15 cellular contexts compared by ENCODE assay signal in genomic region chr3:37182816-37183215, GRCh38. TPM values are rescaled to one million over a fixed set of nuclear protein-coding genes. Genes with fewer than 3 reads are reported as not detected.
DNase-seq lines count a peak whose midpoint lies in the region; ATAC-seq, FAIRE-seq and TF ChIP-seq lines count a peak whose summit lies in the region.
"Had no signal": no experiment of that assay in that cellular context is flagged by ENCODE, and none has a peak within 500 bp of the region (broad histone marks: within the 10 kb centered on the region; RNA-seq: fewer than 3 reads in every experiment).

No MANE protein-coding gene starts in this region.

- POLR2A ChIA-PET in K562 (lab: Yijun Ruan, JAX): interaction anchor here (1.7 kb wide), 1 partner anchor 12 kb away, joined by 6 read pairs; no protein-coding TSS in a partner anchor

- TF ChIP-seq RAD21 in K562 (CRISPR knock-in tag; conservative IDR thresholded peaks at IDR 0.05 in 1 of 2, IDR thresholded peaks at IDR 0.05 in 1 of 2): no peak

- H3K4me3 Mint-ChIP-seq in CD4-positive, CD25-positive, alpha-beta regulatory T cell: no peak overlapping the region
- H3K4me3 Mint-ChIP-seq: activated B cell treated with CpG ODN at 0.5 μM for 24 hours, natural killer cell had no signal

- TF ChIP-seq POLR2A in K562 (conservative IDR thresholded peaks at IDR 0.05) (no peak), stomach (IDR thresholded peaks at IDR 0.05) (no peak)

- in situ Hi-C loops in K562 (cut with MboI): no loop called here

- no peaks in the 10 kb centered on the region for H3K27me3 ChIP-seq in CD4-positive, CD25-positive, alpha-beta regulatory T cell (ENCODE audit: control insufficient read depth, insufficient read depth, low read length)
- no peaks in the 10 kb centered on the region for H3K27me3 ChIP-seq in K562 (ENCODE audit: control insufficient read depth in 2 of 2, insufficient read depth in 2 of 2, low read length in 2 of 2)
- no peaks in the 10 kb centered on the region for H3K27me3 ChIP-seq in layer of hippocampus (ENCODE audit: control insufficient read depth, insufficient read depth, low read length)
- H3K27me3 ChIP-seq in stomach: no peaks in the 10 kb centered on the region

- H3K9me3 Mint-ChIP-seq in CD4-positive, CD25-positive, alpha-beta regulatory T cell: no peaks in the 10 kb centered on the region
- H3K9me3 Mint-ChIP-seq: activated B cell treated with CpG ODN at 0.5 μM for 24 hours, natural killer cell had no signal

- CTCF ChIA-PET in K562 (lab: Yijun Ruan, JAX; ENCODE audit: low intra/inter-chr PET ratio): no interaction called here

- no peaks in the 10 kb centered on the region for H3K9me3 ChIP-seq in CD4-positive, CD25-positive, alpha-beta regulatory T cell (ENCODE audit: control insufficient read depth in 2 of 2, low read length in 2 of 2)
- H3K9me3 ChIP-seq in K562 (replicated peaks; ENCODE audit: control insufficient read depth, insufficient read depth, low read depth, low read length): no peaks in the 10 kb centered on the region
- H3K9me3 ChIP-seq in stomach: no peaks in the 10 kb centered on the region

- H3K4me1 Mint-ChIP-seq in CD4-positive, CD25-positive, alpha-beta regulatory T cell: peaks cover 16 to 45% (median 20%) of the 10 kb centered on the region in 4 donors

- no peak overlapping the region for H3K4me3 ChIP-seq in CD4-positive, CD25-positive, alpha-beta regulatory T cell (ENCODE audit: low read depth, low read length)
- no peak overlapping the region for H3K4me3 ChIP-seq in K562
- no peak overlapping the region for H3K4me3 ChIP-seq in stomach

- no peak for DNase-seq in CD4-positive, CD25-positive, alpha-beta regulatory T cell
- DNase-seq in K562 (ENCODE audit: extremely low read depth in 1 of 4, low spot score in 3 of 4): no peak
- DNase-seq in stomach: no peak
- DNase-seq in RKO (ENCODE audit: low spot score): no peak
- no peak for DNase-seq in activated effector memory CD4-positive, alpha-beta T cell treated with Interleukin-2 at 50 U/mL for 16 hours
- DNase-seq: activated B cell treated with CpG ODN at 0.5 μM for 24 hours; AML-193; cortex of kidney; natural killer cell; stimulated activated CD8-positive, alpha-beta memory T cell treated with anti-CD3 and anti-CD28 coated beads, Interleukin-4, amount 100 ng/mL, for 48 hours had no signal

- peaks cover 5% of the 10 kb centered on the region for H3K36me3 ChIP-seq in CD4-positive, CD25-positive, alpha-beta regulatory T cell (ENCODE audit: control insufficient read depth, insufficient read depth, low read length)
- H3K36me3 ChIP-seq in K562 (ENCODE audit: control insufficient read depth, insufficient read depth, low read length) (0 out of 3 replicates have a peak, but pooled peaks cover 4% of the 10 kb centered on the region), stomach (no peaks in the 10 kb centered on the region)

- H3K27ac Mint-ChIP-seq in CD4-positive, CD25-positive, alpha-beta regulatory T cell: peak overlapping the region in 2 of 3 donors; percentile 47 to 73
- H3K27ac Mint-ChIP-seq: activated B cell treated with CpG ODN at 0.5 μM for 24 hours had no signal

- H3K4me2 ChIP-seq in K562 (ENCODE audit: insufficient read depth, low read length): no peak overlapping the region

- no peak overlapping the region for H2AFZ ChIP-seq in K562 (ENCODE audit: low read depth, low read length)

- H3K9me1 ChIP-seq in K562 (ENCODE audit: control insufficient read depth, insufficient read depth, low read length): no peaks in the 10 kb centered on the region

- no peak for TF ChIP-seq EP300 in K562 (IDR thresholded peaks at IDR 0.05; ENCODE audit: low read length)
- TF ChIP-seq EP300 in stomach (IDR thresholded peaks at IDR 0.05): no peak

- TF ChIP-seq CTCF in K562 (IDR thresholded peaks at IDR 0.05 in 2 of 3, conservative IDR thresholded peaks at IDR 0.05 in 1 of 3; ENCODE audit: insufficient read depth in 2 of 3, low read depth in 1 of 3, low read length in 3 of 3) (no peak), stomach (IDR thresholded peaks at IDR 0.05) (no peak)

- no peaks in the 10 kb centered on the region for H4K20me1 ChIP-seq in K562 (replicated peaks; ENCODE audit: control insufficient read depth, insufficient read depth, low read length)

- no peak for ATAC-seq in CD4-positive, CD25-positive, alpha-beta regulatory T cell (ENCODE audit: low read depth in 2 of 2)
- no peak for ATAC-seq in K562
- ATAC-seq in HG03439 (IDR thresholded peaks at IDR 0.05; ENCODE audit: unreplicated experiment): no peak
- ATAC-seq in GM21381 (IDR thresholded peaks at IDR 0.05; ENCODE audit: unreplicated experiment): no peak
- ATAC-seq: natural killer cell had no signal

- H3K9ac ChIP-seq in K562 (ENCODE audit: insufficient read depth in 1 of 2, low read depth in 2 of 2, low read length in 2 of 2): no peak overlapping the region

- no peaks in the 10 kb centered on the region for H3K27me3 Mint-ChIP-seq in CD4-positive, CD25-positive, alpha-beta regulatory T cell
- H3K27me3 Mint-ChIP-seq: activated B cell treated with CpG ODN at 0.5 μM for 24 hours had no signal

- no peak for FAIRE-seq in K562 (lab: Jason Lieb, UNC)
- FAIRE-seq: GM19239 had no signal

- H3K27ac ChIP-seq in CD4-positive, CD25-positive, alpha-beta regulatory T cell (ENCODE audit: insufficient read depth, low read length, poor library complexity, severe bottlenecking): no peak overlapping the region
- H3K27ac ChIP-seq in K562 (ENCODE audit: extremely low read depth, low read depth, low read length) (no peak overlapping the region), layer of hippocampus (ENCODE audit: low read depth, low read length) (peak overlapping the region; percentile 78), stomach (peak overlapping the region in 4 of 5 donors; percentile 11 to 38 (median 24))
- H3K27ac ChIP-seq: RWPE1 had no signal

- intact Hi-C loops in K562 (cut with micrococcal nuclease) (no loop called here), stomach (cut with DNase I; ENCODE audit: low total_unique reads) (no loop called here)

- H3K79me2 ChIP-seq in K562 (ENCODE audit: control insufficient read depth, insufficient read depth, low read length): peaks cover 17% of the 10 kb centered on the region

- H3K36me3 Mint-ChIP-seq in CD4-positive, CD25-positive, alpha-beta regulatory T cell: peaks cover 4% of the 10 kb centered on the region
- H3K36me3 Mint-ChIP-seq: natural killer cell had no signal

- BruUV-seq in K562 (replicated peaks; lab: Mats Ljungman, UMichigan): no TSS peak

- H3K4me1 ChIP-seq in CD4-positive, CD25-positive, alpha-beta regulatory T cell (ENCODE audit: control insufficient read depth, insufficient read depth, low read length, poor library complexity, severe bottlenecking): peaks cover 6% of the 10 kb centered on the region
- H3K4me1 ChIP-seq in K562 (replicated peaks in 1 of 2; ENCODE audit: control insufficient read depth in 2 of 2, insufficient read depth in 2 of 2, low read length in 2 of 2) (peaks cover 3 to 13% of the 10 kb centered on the region in 2 experiments; a peak in 4 of 5 replicates), stomach (peaks cover 7 to 34% (median 26%) of the 10 kb centered on the region in 4 donors)

TF ChIP-seq in K562, 482 proteins besides CTCF, POLR2A, EP300 and RAD21:
- TF ChIP-seq RBM25 (IDR thresholded peaks at IDR 0.05; ENCODE audit: low read depth, low read length, severe bottlenecking) (peak; percentile 60), ZNF121 (CRISPR knock-in tag; conservative IDR thresholded peaks at IDR 0.05) (peak; percentile 84), SP1 (CRISPR knock-in tag; IDR thresholded peaks at IDR 0.05) (no peak), FOS (IDR thresholded peaks at IDR 0.05; ENCODE audit: extremely low read depth, insufficient read length) (no peak), E2F8 (IDR thresholded peaks at IDR 0.05; ENCODE audit: low read depth, partially characterized antibody) (no peak)

RNA-seq across cellular contexts. Expression of gene LRRFIP2, which starts 8.4 kb away (rescaled TPM):
- 78.5 TPM for total RNA-seq in CD4-positive, CD25-positive, alpha-beta regulatory T cell
- polyA plus RNA-seq in CD4-positive, CD25-positive, alpha-beta regulatory T cell: 10 to 100 TPM; 14.5 to 24.0 (median 19.4) TPM
- total RNA-seq in K562 (2011; cell fraction: chromatin; rRNA removed; ENCODE audit: low replicate concordance): 55.1 and 138 TPM in 2 replicates
- total RNA-seq in K562 (2011; cell fraction: nucleolus; rRNA removed): 36.5 and 52.5 TPM in 2 replicates
- total RNA-seq in K562 (2011; cell fraction: nucleoplasm; rRNA removed): 96.8 and 146 TPM in 2 replicates
- total RNA-seq in K562 (2014; rRNA removed) (44.9 and 53.9 TPM in 2 replicates), K562 (2014; rRNA removed; fragmentation: Illumina TruSeq; extraction: Trizol) (46.2 and 55.4 TPM in 2 replicates), K562 (2015; rRNA removed; fragmentation: Illumina TruSeq; extraction: Trizol) (46.0 and 49.4 TPM in 2 replicates), K562 (2021) (41.6 and 46.6 TPM in 2 replicates), stomach (100 to 1,000 TPM in 2 of 5 donors, 10 to 100 TPM in 3; 32.1 to 131 (median 50.1) TPM)
- polyA plus RNA-seq in K562 (2011; rRNA removed) (24.4 and 37.0 TPM in 2 replicates), K562 (2014; fragmentation: Illumina TruSeq; extraction: Trizol) (38.4 and 42.7 TPM in 2 replicates), K562 (2014; fragmentation: Nextera tagmentation; extraction: Ambion mirVana) (10 to 100 TPM in 1 of 2 experiments, 1 to 10 TPM in 1; 9.9 to 11.2 TPM), K562 (2014; rRNA removed) (40.7 and 46.6 TPM in 2 replicates), stomach (10 to 100 TPM; 25.9 to 33.5 (median 30.6) TPM)
- polyA plus RNA-seq in K562 (2011; cell fraction: cytosol; rRNA removed): 13.0 and 14.1 TPM in 2 replicates
- polyA plus RNA-seq in K562 (2011; cell fraction: nucleus; rRNA removed): 26.0 and 26.4 TPM in 2 replicates
- 31.2 and 44.6 TPM in 2 replicates for polyA plus RNA-seq in K562 (2012)
- 50.0 and 53.0 TPM in 2 replicates for polyA minus RNA-seq in K562 (2011; rRNA and poly(A)+ RNA removed)
- 15.2 and 17.1 TPM in 2 replicates for polyA minus RNA-seq in K562 (2011; cell fraction: cytosol; rRNA and poly(A)+ RNA removed)
- 58.3 and 84.4 TPM in 2 replicates for polyA minus RNA-seq in K562 (2011; cell fraction: nucleus; rRNA and poly(A)+ RNA removed)

Comparison
In these comparisons a context has a peak if more than half of its experiments do, and no peak if none do; other contexts are left out.
1. H3K27ac ChIP-seq: peak in layer of hippocampus (single experiment) and stomach (4 of 5); none in CD4-positive, CD25-positive, alpha-beta regulatory T cell (single experiment) and K562 (single experiment).